ENCODE assay signal across 8 cellular contexts in genomic region chr9:2857564-2858198, GRCh38. TPM values are rescaled to one million over a fixed set of nuclear protein-coding genes. Genes with fewer than 3 reads are reported as not detected.
A peak's percentile ranks its signal among the peaks of the same experiment; 100 is the strongest.
DNase-seq lines count a peak whose midpoint lies in the region; ATAC-seq and TF ChIP-seq lines count a peak whose summit lies in the region.

No MANE protein-coding gene starts in this region.

- H3K4me1 Mint-ChIP-seq in CD8-positive, alpha-beta T cell (ENCODE audit: low read depth) = peaks cover 3% of the 10 kb centered on the region

- H3K4me3 Mint-ChIP-seq in CD8-positive, alpha-beta T cell = no peak overlapping the region

- H3K9me3 ChIP-seq in CD8-positive, alpha-beta T cell (ENCODE audit: low read length) = no peaks in the 10 kb centered on the region

- ATAC-seq in CD8-positive, alpha-beta T cell = peak; percentile 62
- peak; percentile 93 for ATAC-seq in GM19328 (IDR thresholded peaks at IDR 0.05; ENCODE audit: unreplicated experiment)
- peak; percentile 96 for ATAC-seq in HG03432 (IDR thresholded peaks at IDR 0.05; ENCODE audit: unreplicated experiment)

- POLR2A ChIA-PET in CD8-positive, alpha-beta T cell (lab: Charles Lee) = interaction anchor here (1.0 kb wide), 1 partner anchor 14 kb away, joined by 4 read pairs; the partner anchor contains the start of gene PUM3

- peak; percentile 28 to 63 (median 53) for DNase-seq in CD8-positive, alpha-beta T cell
- DNase-seq in NCI-H446 (lab: John Stamatoyannopoulos, UW) (peak; percentile 76 to 95), dermis microvascular lymphatic vessel endothelial cell (ENCODE audit: low read depth in 2 of 2) (peak; percentile 51 to 72), lung microvascular endothelial cell (ENCODE audit: low read depth in 2 of 2) (peak; percentile 70 to 80)
- DNase-seq in activated CD4-positive, alpha-beta T cell treated with anti-CD3 and anti-CD28 coated beads for 4 hours = peak; percentile 47 to 66
- DNase-seq in stimulated activated CD8-positive, alpha-beta memory T cell treated with anti-CD3 and anti-CD28 coated beads, Interleukin-15, amount 100 ng/mL, for 24 hours (ENCODE audit: low read depth) = peak; percentile 11

- H3K36me3 ChIP-seq in CD8-positive, alpha-beta T cell (ENCODE audit: insufficient read depth, low read length) = no peaks in the 10 kb centered on the region

- TF ChIP-seq CTCF in CD8-positive, alpha-beta T cell (IDR thresholded peaks at IDR 0.05) = peak; percentile 88

- no peaks in the 10 kb centered on the region for H3K27me3 ChIP-seq in CD8-positive, alpha-beta T cell (ENCODE audit: insufficient read depth, low read length)

- no peak overlapping the region for H3K27ac Mint-ChIP-seq in CD8-positive, alpha-beta T cell

- H3K36me3 Mint-ChIP-seq in CD8-positive, alpha-beta T cell = no peaks in the 10 kb centered on the region

- no peak overlapping the region for H3K4me3 ChIP-seq in CD8-positive, alpha-beta T cell (ENCODE audit: low read depth, low read length)

- H3K27ac ChIP-seq in CD8-positive, alpha-beta T cell (ENCODE audit: low read depth, low read length) = no peak overlapping the region

- intact Hi-C loops in CD8-positive, alpha-beta T cell (cut with DNase I, micrococcal nuclease) = loop anchor here (1.0 to 5.0 kb wide), 8 partner anchors 582 to 1518 kb away; no protein-coding TSS in a partner anchor

- H3K9me3 Mint-ChIP-seq in CD8-positive, alpha-beta T cell = no peaks in the 10 kb centered on the region

- no peaks in the 10 kb centered on the region for H3K4me1 ChIP-seq in CD8-positive, alpha-beta T cell (ENCODE audit: insufficient read depth, low read length)

- CTCF ChIA-PET in CD8-positive, alpha-beta T cell (lab: Charles Lee) = interaction anchor here (0.6 to 1.9 kb wide), 10 partner anchors 10 to 1508 kb away, joined by 3 to 10 read pairs (median 4); partner anchors contain the start of gene PUM3

- peaks cover 40% of the 10 kb centered on the region for H3K27me3 Mint-ChIP-seq in CD8-positive, alpha-beta T cell (ENCODE audit: low read depth)

RNA-seq across cellular contexts. Expression of gene PUM3, which starts 13.8 kb away (rescaled TPM):
- total RNA-seq in CD8-positive, alpha-beta T cell = 10 to 100 TPM; 27.7 to 28.3 TPM
- 21.6 and 22.6 TPM in 2 replicates for total RNA-seq in dermis microvascular lymphatic vessel endothelial cell
- total RNA-seq in lung microvascular endothelial cell = 19.8 and 29.2 TPM in 2 replicates

Comparison
In these comparisons a context has a peak if more than half of its experiments do, and no peak if none do; other contexts are left out.
1. DNase-seq: peak in every context shown above with its lines; median percentile 86 in NCI-H446; 75 in lung microvascular endothelial cell; 62 in dermis microvascular lymphatic vessel endothelial cell; 56 in activated CD4-positive, alpha-beta T cell treated with anti-CD3 and anti-CD28 coated beads for 4 hours; 53 in CD8-positive, alpha-beta T cell; 11 in stimulated activated CD8-positive, alpha-beta memory T cell treated with anti-CD3 and anti-CD28 coated beads, Interleukin-15, amount 100 ng/mL, for 24 hours.